Comparison of ENCODE assay signal across 1 cellular context in genomic region chr16:56930516-56931252, GRCh38.
A peak's percentile ranks its signal among the peaks of the same experiment; 100 is the strongest.
TF ChIP-seq lines count a peak whose summit lies in the region.

No MANE protein-coding gene starts in this region.

TF ChIP-seq in HEK293, 187 proteins besides CTCF, POLR2A, EP300 and RAD21 (continued from another document):
- TF ChIP-seq ZNF488 (tag by site-specific recombination; IDR thresholded peaks at IDR 0.05) (no peak), MEIS1 (CRISPR knock-in tag; IDR thresholded peaks at IDR 0.05; ENCODE audit: borderline replicate concordance) (no peak), ZNF629 (tag by site-specific recombination; IDR thresholded peaks at IDR 0.05) (no peak), ZNF221 (tag by site-specific recombination; IDR thresholded peaks at IDR 0.05; ENCODE audit: borderline replicate concordance) (no peak), ZNF473 (tag by site-specific recombination; IDR thresholded peaks at IDR 0.05) (no peak), ZNF837 (tag by site-specific recombination; IDR thresholded peaks at IDR 0.05) (no peak), ZNF692 (tag by site-specific recombination; IDR thresholded peaks at IDR 0.05) (no peak), ZNF362 (tag by site-specific recombination; IDR thresholded peaks at IDR 0.05) (peak; percentile 68), ZNF571 (tag by site-specific recombination; IDR thresholded peaks at IDR 0.05) (no peak), ZNF140 (tag by site-specific recombination; IDR thresholded peaks at IDR 0.05) (no peak), ZBTB17 (tag by site-specific recombination; IDR thresholded peaks at IDR 0.05) (peak; percentile 44; the same call in 1 of the 2 replicates), SP7 (tag by site-specific recombination; IDR thresholded peaks at IDR 0.05) (no peak), ZNF610 (tag by site-specific recombination; IDR thresholded peaks at IDR 0.05; ENCODE audit: borderline replicate concordance) (peak; percentile 99), ZNF354C (tag by site-specific recombination; IDR thresholded peaks at IDR 0.05; ENCODE audit: borderline replicate concordance, low read depth) (no peak), ZSCAN30 (tag by site-specific recombination; IDR thresholded peaks at IDR 0.05) (no peak), ZNF555 (tag by site-specific recombination; conservative IDR thresholded peaks at IDR 0.05) (no peak), WT1 (tag by site-specific recombination; IDR thresholded peaks at IDR 0.05) (no peak), ZNF561 (tag by site-specific recombination; IDR thresholded peaks at IDR 0.05; ENCODE audit: borderline replicate concordance) (no peak), KLF10 (tag by site-specific recombination; IDR thresholded peaks at IDR 0.05) (no peak), ZBTB48 (tag by site-specific recombination; IDR thresholded peaks at IDR 0.05) (peak; percentile 48; the same call in 1 of the 2 replicates), ZNF169 (tag by site-specific recombination; IDR thresholded peaks at IDR 0.05) (no peak), ZNF366 (tag by site-specific recombination; conservative IDR thresholded peaks at IDR 0.05) (no peak), ZNF2 (tag by site-specific recombination; IDR thresholded peaks at IDR 0.05) (0 out of 2 replicates have a peak, but pooled peaks have one; percentile 52), ZSCAN18 (tag by site-specific recombination; IDR thresholded peaks at IDR 0.05) (no peak), SCRT1 (tag by site-specific recombination; IDR thresholded peaks at IDR 0.05; ENCODE audit: borderline replicate concordance) (no peak), GLIS1 (tag by site-specific recombination; IDR thresholded peaks at IDR 0.05) (peak; percentile 95), ZNF707 (tag by site-specific recombination; IDR thresholded peaks at IDR 0.05) (no peak)
TF ChIP-seq in HEK293: peak in this region for 9.
